In the genomic region with DNA sequence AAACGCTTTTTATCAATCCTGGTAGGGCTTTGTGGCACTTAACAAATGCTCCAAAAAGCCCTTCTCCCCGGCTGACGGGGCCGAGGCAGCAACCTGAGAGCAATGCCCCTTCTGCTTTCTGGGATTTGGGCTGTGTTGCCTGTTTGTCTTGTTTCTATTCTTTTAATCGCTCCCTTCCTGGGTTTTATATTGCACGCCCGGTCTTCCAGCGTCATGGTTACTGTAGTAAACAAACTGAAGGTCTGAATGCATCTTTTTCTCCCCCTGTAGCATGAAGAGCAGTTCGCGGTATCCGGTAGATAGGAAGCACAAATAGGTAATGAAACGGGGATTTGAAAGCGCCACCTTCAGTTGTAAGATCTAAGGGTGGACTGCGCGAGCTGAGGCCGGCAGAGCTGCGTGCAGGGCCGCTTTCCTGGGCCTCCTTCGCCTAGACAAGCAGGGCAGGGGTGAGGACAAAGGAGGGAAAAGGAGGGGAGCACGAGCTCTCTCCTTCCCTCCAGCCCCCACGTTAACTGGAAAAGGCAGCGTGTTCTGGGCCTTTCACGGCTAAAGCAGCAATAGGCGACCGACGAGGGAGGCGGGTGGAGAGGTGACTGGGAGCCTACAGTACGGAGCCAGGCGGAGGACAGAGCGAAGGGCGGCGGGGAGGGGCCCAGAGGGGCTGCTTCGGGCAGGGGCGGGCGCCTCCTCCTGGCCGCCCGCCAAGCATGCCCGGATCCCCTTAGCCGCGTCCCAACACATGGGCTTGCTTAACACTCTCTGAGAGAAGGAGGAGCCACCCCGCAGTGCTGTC, we compare ENCODE assay signal across 9 cellular contexts. TPM values are rescaled to one million over a fixed set of nuclear protein-coding genes. Genes with fewer than 3 reads are reported as not detected.
A peak's percentile ranks its signal among the peaks of the same experiment; 100 is the strongest.
DNase-seq lines count a peak whose midpoint lies in the region; ATAC-seq, FAIRE-seq and TF ChIP-seq lines count a peak whose summit lies in the region.
"Had no signal": no experiment of that assay in that cellular context is flagged by ENCODE, and none has a peak within 500 bp of the region (broad histone marks: within the 10 kb centered on the region; RNA-seq: fewer than 3 reads in every experiment).

No MANE protein-coding gene starts in this region.

- H3K9ac ChIP-seq in rectal smooth muscle tissue (ENCODE audit: low read length), result no peak overlapping the region

- TF ChIP-seq EP300 in A549 (IDR thresholded peaks at IDR 0.05), result no peak

- POLR2A ChIA-PET in A549 (lab: Yijun Ruan, JAX), result interaction anchor here (0.9 to 1.3 kb wide), 2 partner anchors 44 to 169 kb away, joined by 4 read pairs; no protein-coding TSS in a partner anchor

- peak; percentile 57 for TF ChIP-seq POLR2A in A549 (IDR thresholded peaks at IDR 0.05; ENCODE audit: low read length)

- H3K27ac ChIP-seq in A549, result peak overlapping the region; percentile 87 to 97
- H3K27ac ChIP-seq in ascending aorta, result peak overlapping the region; percentile 67 to 74
- peak overlapping the region; percentile 90 for H3K27ac ChIP-seq in hepatocyte
- H3K27ac ChIP-seq in rectal smooth muscle tissue (ENCODE audit: low read depth, low read length), result peak overlapping the region; percentile 57

- H3K9me3 ChIP-seq in A549, result no peaks in the 10 kb centered on the region
- no peaks in the 10 kb centered on the region for H3K9me3 ChIP-seq in ascending aorta
- H3K9me3 ChIP-seq in hepatocyte (ENCODE audit: low read depth), result no peaks in the 10 kb centered on the region

- H3K36me3 ChIP-seq in ascending aorta (no peaks in the 10 kb centered on the region), hepatocyte (replicated peaks; ENCODE audit: insufficient read depth, low read depth) (no peaks in the 10 kb centered on the region), rectal smooth muscle tissue (ENCODE audit: control insufficient read depth, insufficient read depth, low read length) (no peaks in the 10 kb centered on the region)

- TF ChIP-seq CTCF in A549 (IDR thresholded peaks at IDR 0.05) (peak; percentile 54), GM13977 (IDR thresholded peaks at IDR 0.05; ENCODE audit: extremely low read depth, insufficient read depth, missing control alignments) (peak; percentile 53), ascending aorta (IDR thresholded peaks at IDR 0.05) (peak in 1 of 3 experiments; percentile 5), hepatocyte (IDR thresholded peaks at IDR 0.05; ENCODE audit: poor library complexity) (peak; percentile 21)

- no peaks in the 10 kb centered on the region for H3K9me2 ChIP-seq in hepatocyte (replicated peaks; ENCODE audit: insufficient read depth)

- peak; percentile 41 to 60 for TF ChIP-seq RAD21 in A549 (conservative IDR thresholded peaks at IDR 0.05 in 1 of 2, IDR thresholded peaks at IDR 0.05 in 1 of 2)

- WGBS in A549 (ENCODE audit: missing lambda C conversion rate), result 16% methylated on average over 33 of the region's 41 CpGs
- whole genome bisulfite sequencing in hepatocyte (ENCODE audit: low lambda C conversion rate, missing lambda C conversion rate), result 5% methylated on average over 31 of the region's 41 CpGs

- no peaks in the 10 kb centered on the region for H3K79me2 ChIP-seq in hepatocyte

- in situ Hi-C loops in GM13977 (cut with MboI; ENCODE audit: low pct_unique_long_range_greater_than_20kb, low sequenced_read_pairs, unreplicated experiment), result no loop called here

- H3K27me3 ChIP-seq in ascending aorta (no peaks in the 10 kb centered on the region), hepatocyte (no peaks in the 10 kb centered on the region), rectal smooth muscle tissue (ENCODE audit: control insufficient read depth, insufficient read depth, low read length) (no peaks in the 10 kb centered on the region)

- CTCF ChIA-PET in A549 (lab: Yijun Ruan, JAX), result interaction anchor here (0.6 to 3.8 kb wide), 11 partner anchors 9 to 669 kb away, joined by 3 to 24 read pairs (median 3); a partner anchor contains a TSS

- H3K4me2 ChIP-seq in A549, result peak overlapping the region; percentile 87
- peak overlapping the region; percentile 87 for H3K4me2 ChIP-seq in hepatocyte

- H4K20me1 ChIP-seq in hepatocyte (ENCODE audit: insufficient read depth, poor library complexity, severe bottlenecking), result no peaks in the 10 kb centered on the region

- DNase-seq in A549 (ENCODE audit: low read depth in 1 of 2, low spot score in 1 of 2) (peak; percentile 45 to 72), GM13977 (ENCODE audit: low spot score) (peak; percentile 63), NCI-H526 treated with DMSO at 0.1 percent for 48 hours (lab: John Stamatoyannopoulos, UW) (peak; percentile 14), ascending aorta (ENCODE audit: low spot score in 2 of 2) (peak in 1 of 2 donors; percentile 72), hepatocyte (ENCODE audit: low spot score) (peak; percentile 90), UCSD-AML1 (lab: John Stamatoyannopoulos, UW; ENCODE audit: unreplicated experiment) (no peak)

- intact Hi-C loops in ascending aorta (cut with DNase I), result no loop called here

- ATAC-seq in A549 (peak; percentile 92 to 93), HG02943 (IDR thresholded peaks at IDR 0.05; ENCODE audit: low read depth, unreplicated experiment) (peak; percentile 77)
- ATAC-seq: HCT116 had no signal

- peaks cover 15% of the 10 kb centered on the region for H3K4me1 ChIP-seq in A549
- peaks cover 4 to 11% of the 10 kb centered on the region in 2 donors for H3K4me1 ChIP-seq in ascending aorta
- peaks cover 22% of the 10 kb centered on the region for H3K4me1 ChIP-seq in hepatocyte (ENCODE audit: insufficient read depth)
- H3K4me1 ChIP-seq in rectal smooth muscle tissue (ENCODE audit: control insufficient read depth, insufficient read depth, low read length), result peaks cover 15% of the 10 kb centered on the region

- peak overlapping the region; percentile 60 for H2AFZ ChIP-seq in hepatocyte

- peak overlapping the region; percentile 39 for H3K4me3 ChIP-seq in A549
- peak overlapping the region; percentile 1 to 65 for H3K4me3 ChIP-seq in ascending aorta
- H3K4me3 ChIP-seq in hepatocyte, result peak overlapping the region; percentile 18
- peak overlapping the region; percentile 79 for H3K4me3 ChIP-seq in rectal smooth muscle tissue (ENCODE audit: low read length)

- no peak for FAIRE-seq in A549 (lab: Jason Lieb, UNC)

TF ChIP-seq in A549, 52 proteins besides CTCF, POLR2A, EP300 and RAD21 (continues in another document):
- no peak for TF ChIP-seq NR3C1 (IDR thresholded peaks at IDR 0.05)
- no peak for TF ChIP-seq PHF8 (IDR thresholded peaks at IDR 0.05; ENCODE audit: borderline replicate concordance, low read depth)
- TF ChIP-seq NPAS2 (CRISPR knock-in tag; IDR thresholded peaks at IDR 0.05; ENCODE audit: borderline replicate concordance), result no peak
- no peak for TF ChIP-seq KDM5A (IDR thresholded peaks at IDR 0.05)
- no peak for TF ChIP-seq MYC (IDR thresholded peaks at IDR 0.05; ENCODE audit: borderline replicate concordance, low read length)
- TF ChIP-seq, protein P1, sequence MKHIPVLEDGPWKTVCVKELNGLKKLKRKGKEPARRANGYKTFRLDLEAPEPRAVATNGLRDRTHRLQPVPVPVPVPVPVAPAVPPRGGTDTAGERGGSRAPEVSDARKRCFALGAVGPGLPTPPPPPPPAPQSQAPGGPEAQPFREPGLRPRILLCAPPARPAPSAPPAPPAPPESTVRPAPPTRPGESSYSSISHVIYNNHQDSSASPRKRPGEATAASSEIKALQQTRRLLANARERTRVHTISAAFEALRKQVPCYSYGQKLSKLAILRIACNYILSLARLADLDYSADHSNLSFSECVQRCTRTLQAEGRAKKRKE (CRISPR knock-in tag; IDR thresholded peaks at IDR 0.05; ENCODE audit: low read depth), result no peak
- no peak for TF ChIP-seq ZC3H11A (IDR thresholded peaks at IDR 0.05)
- TF ChIP-seq SREBF2 (IDR thresholded peaks at IDR 0.05), result no peak
- TF ChIP-seq ESRRA (IDR thresholded peaks at IDR 0.05; ENCODE audit: borderline replicate concordance, low read length), result no peak
- TF ChIP-seq, protein P2, sequence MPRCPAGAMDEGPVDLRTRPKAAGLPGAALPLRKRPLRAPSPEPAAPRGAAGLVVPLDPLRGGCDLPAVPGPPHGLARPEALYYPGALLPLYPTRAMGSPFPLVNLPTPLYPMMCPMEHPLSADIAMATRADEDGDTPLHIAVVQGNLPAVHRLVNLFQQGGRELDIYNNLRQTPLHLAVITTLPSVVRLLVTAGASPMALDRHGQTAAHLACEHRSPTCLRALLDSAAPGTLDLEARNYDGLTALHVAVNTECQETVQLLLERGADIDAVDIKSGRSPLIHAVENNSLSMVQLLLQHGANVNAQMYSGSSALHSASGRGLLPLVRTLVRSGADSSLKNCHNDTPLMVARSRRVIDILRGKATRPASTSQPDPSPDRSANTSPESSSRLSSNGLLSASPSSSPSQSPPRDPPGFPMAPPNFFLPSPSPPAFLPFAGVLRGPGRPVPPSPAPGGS (IDR thresholded peaks at IDR 0.05), result 0 out of 3 replicates have a peak, but pooled peaks have one; percentile 45
- no peak for TF ChIP-seq ZNF302 (CRISPR knock-in tag; IDR thresholded peaks at IDR 0.05)
- no peak for TF ChIP-seq FOSL2 (IDR thresholded peaks at IDR 0.05)
- no peak for TF ChIP-seq FOSL2 (CRISPR knock-in tag; IDR thresholded peaks at IDR 0.05)
- TF ChIP-seq, protein P3, sequence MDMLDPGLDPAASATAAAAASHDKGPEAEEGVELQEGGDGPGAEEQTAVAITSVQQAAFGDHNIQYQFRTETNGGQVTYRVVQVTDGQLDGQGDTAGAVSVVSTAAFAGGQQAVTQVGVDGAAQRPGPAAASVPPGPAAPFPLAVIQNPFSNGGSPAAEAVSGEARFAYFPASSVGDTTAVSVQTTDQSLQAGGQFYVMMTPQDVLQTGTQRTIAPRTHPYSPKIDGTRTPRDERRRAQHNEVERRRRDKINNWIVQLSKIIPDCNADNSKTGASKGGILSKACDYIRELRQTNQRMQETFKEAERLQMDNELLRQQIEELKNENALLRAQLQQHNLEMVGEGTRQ (IDR thresholded peaks at IDR 0.05), result no peak
- TF ChIP-seq RNF2 (IDR thresholded peaks at IDR 0.05; ENCODE audit: borderline replicate concordance, low read depth), result no peak
- TF ChIP-seq, protein P4, sequence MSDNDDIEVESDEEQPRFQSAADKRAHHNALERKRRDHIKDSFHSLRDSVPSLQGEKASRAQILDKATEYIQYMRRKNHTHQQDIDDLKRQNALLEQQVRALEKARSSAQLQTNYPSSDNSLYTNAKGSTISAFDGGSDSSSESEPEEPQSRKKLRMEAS (IDR thresholded peaks at IDR 0.05), result peak; percentile 77
- TF ChIP-seq BHLHE40 (IDR thresholded peaks at IDR 0.05; ENCODE audit: low read depth, low read length), result no peak
- TF ChIP-seq HOXA7 (CRISPR knock-in tag; IDR thresholded peaks at IDR 0.05), result no peak
- 0 out of 2 replicates have a peak, but pooled peaks have one; percentile 55 for TF ChIP-seq HOXB5 (CRISPR knock-in tag; IDR thresholded peaks at IDR 0.05)

RNA-seq across cellular contexts. Expression of a gene that starts 49.3 kb away (rescaled TPM):
- polyA plus RNA-seq in A549 (2011; rRNA removed), result not detected in 2 replicates
- polyA plus RNA-seq in A549 (2012; cell fraction: cytosol; rRNA removed), result not detected in 2 replicates
- polyA plus RNA-seq in A549 (2012; cell fraction: nucleus; rRNA removed), result not detected in 2 replicates
- not detected in 3 replicates for polyA plus RNA-seq in A549 (2017; fragmentation: RNase III; extraction: RNeasy Plus Mini Kit Qiagen cat#74134 plus additional on column Dnase treatment)
- polyA minus RNA-seq in A549 (2011; rRNA and poly(A)+ RNA removed), result not detected in 2 replicates
- total RNA-seq in ascending aorta, result 7.9 TPM
- 0.20 and 2.5 TPM in 2 replicates for total RNA-seq in hepatocyte
- polyA plus RNA-seq in hepatocyte, result not detected in 2 replicates

Comparison
In these comparisons a context has a peak if more than half of its experiments do, and no peak if none do; other contexts are left out.
1. H3K4me3 ChIP-seq: peak in every context shown above with its lines; median percentile 79 in rectal smooth muscle tissue; 39 in A549; 33 in ascending aorta; 18 in hepatocyte.